Comparison of ENCODE assay signal across 1 cellular context in genomic region chr9:130713286-130713975, GRCh38.
TF ChIP-seq lines count a peak whose summit lies in the region.

No MANE protein-coding gene starts in this region.

TF ChIP-seq in WTC11, 78 proteins besides CTCF, POLR2A, EP300 and RAD21 (continued from another document):
- TF ChIP-seq ZSCAN18 (CRISPR knock-in tag; IDR thresholded peaks at IDR 0.05): no peak
